In the genomic region with DNA sequence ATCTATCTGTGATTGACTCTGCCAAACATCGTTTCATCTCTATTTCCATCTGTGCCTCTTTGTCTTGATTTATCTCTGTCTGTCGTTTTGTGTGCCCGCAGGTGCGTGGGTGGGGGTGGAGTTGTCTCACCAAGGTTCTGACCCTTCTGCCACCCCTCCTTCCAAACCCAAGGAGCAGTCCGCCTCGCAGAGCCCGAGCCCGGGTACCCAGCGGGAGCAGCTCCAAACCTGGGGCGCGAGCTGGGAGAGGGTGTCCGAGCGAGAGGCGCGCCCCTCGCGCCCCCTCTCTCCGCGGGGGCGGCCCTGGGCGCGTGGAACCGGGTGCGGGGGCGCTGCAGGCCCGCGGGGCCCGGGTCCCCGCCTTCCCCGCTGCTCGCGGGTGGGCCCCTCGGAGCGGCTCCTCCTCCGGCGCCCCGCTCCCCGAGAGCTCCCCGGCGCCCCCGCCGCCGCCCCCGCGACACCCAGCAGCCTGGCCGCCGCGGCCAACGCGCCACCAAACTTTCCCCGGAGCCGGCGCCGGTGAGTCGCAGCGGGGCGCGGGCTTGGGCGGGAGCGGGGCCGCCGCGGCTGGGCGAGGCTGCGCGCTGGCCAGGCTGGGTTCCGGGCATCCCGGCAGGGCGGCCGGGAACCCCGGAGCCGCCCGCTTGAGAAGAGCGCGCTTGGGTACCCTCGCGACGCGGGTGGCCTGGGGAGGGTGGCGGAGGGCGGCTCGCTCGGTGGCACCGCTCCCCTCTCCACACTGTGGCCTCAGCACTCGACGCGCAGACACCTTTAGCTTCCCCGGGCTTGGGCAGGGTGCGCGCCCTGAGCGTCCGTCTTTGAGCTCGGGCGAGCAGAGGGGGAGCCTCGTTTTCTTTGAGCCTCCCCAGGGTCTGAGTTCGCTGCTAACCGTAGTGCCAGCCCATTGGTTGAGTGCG, we compare ENCODE assay signal across 8 cellular contexts. TPM values are rescaled to one million over a fixed set of nuclear protein-coding genes. Genes with fewer than 3 reads are reported as not detected.
DNase-seq lines count a peak whose midpoint lies in the region; ATAC-seq and TF ChIP-seq lines count a peak whose summit lies in the region.

A gene with protein sequence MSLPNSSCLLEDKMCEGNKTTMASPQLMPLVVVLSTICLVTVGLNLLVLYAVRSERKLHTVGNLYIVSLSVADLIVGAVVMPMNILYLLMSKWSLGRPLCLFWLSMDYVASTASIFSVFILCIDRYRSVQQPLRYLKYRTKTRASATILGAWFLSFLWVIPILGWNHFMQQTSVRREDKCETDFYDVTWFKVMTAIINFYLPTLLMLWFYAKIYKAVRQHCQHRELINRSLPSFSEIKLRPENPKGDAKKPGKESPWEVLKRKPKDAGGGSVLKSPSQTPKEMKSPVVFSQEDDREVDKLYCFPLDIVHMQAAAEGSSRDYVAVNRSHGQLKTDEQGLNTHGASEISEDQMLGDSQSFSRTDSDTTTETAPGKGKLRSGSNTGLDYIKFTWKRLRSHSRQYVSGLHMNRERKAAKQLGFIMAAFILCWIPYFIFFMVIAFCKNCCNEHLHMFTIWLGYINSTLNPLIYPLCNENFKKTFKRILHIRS (plus strand): TSS at position 458 of the 917 bp plus-strand sequence. CDS start 104,545 bp downstream, outside the sequence.

- peak; percentile 44 for DNase-seq in EH (ENCODE audit: low read depth)
- DNase-seq in T-cell, result no peak
- DNase-seq in fibroblast of the aortic adventitia (ENCODE audit: low read depth), result peak; percentile 33
- no peak for DNase-seq in NCI-H82 treated with DMSO at 0.1 percent for 48 hours (lab: John Stamatoyannopoulos, UW; ENCODE audit: unreplicated experiment)

- POLR2A ChIA-PET in T-cell (lab: Charles Lee), result no interaction called here

- no peaks in the 10 kb centered on the region for H3K36me3 ChIP-seq in neutrophil

- no peak within 1 kb of the TSS for H3K27ac ChIP-seq in neutrophil

- H3K4me3 ChIP-seq in fibroblast of the aortic adventitia (ENCODE audit: low read depth, low read length) (peak within 1 kb of the TSS; percentile 89), neutrophil (ENCODE audit: low read depth in 1 of 2, low read length in 1 of 2) (peak within 1 kb of the TSS; percentile 21 to 28)

- H3K4me3 Mint-ChIP-seq in T-cell, result peak within 1 kb of the TSS in 2 of 3 donors; percentile 1 to 45

- H3K36me3 Mint-ChIP-seq in T-cell, result no peaks in the 10 kb centered on the region

- peaks cover 10 to 15% of the 10 kb centered on the region in 2 experiments for H3K4me1 ChIP-seq in neutrophil (ENCODE audit: control insufficient read depth in 1 of 2, insufficient read depth in 1 of 2, low read depth in 1 of 2, low read length in 1 of 2)

- peak within 1 kb of the TSS in 1 of 2 donors; percentile 55 for H3K27ac Mint-ChIP-seq in T-cell

- peaks cover 98% of the 10 kb centered on the region for H3K27me3 ChIP-seq in neutrophil

- H3K9me3 Mint-ChIP-seq in T-cell, result no peaks in the 10 kb centered on the region

- peaks cover 56 to 68% of the 10 kb centered on the region in 2 donors for H3K27me3 Mint-ChIP-seq in T-cell

- no peak for TF ChIP-seq CTCF in fibroblast of the aortic adventitia (IDR thresholded peaks at IDR 0.05; ENCODE audit: insufficient read depth, low read length)
- no peak for TF ChIP-seq CTCF in neutrophil (IDR thresholded peaks at IDR 0.05)

- H3K9me3 ChIP-seq in neutrophil, result no peaks in the 10 kb centered on the region

- no peak for ATAC-seq in T-cell (replicated peaks in 1 of 4)
- ATAC-seq in GM19395 (IDR thresholded peaks at IDR 0.05; ENCODE audit: unreplicated experiment), result no peak
- no peak for ATAC-seq in HG02884 (IDR thresholded peaks at IDR 0.05; ENCODE audit: unreplicated experiment)
- no peak for ATAC-seq in HG03432 (IDR thresholded peaks at IDR 0.05; ENCODE audit: unreplicated experiment)

- H3K4me1 Mint-ChIP-seq in T-cell, result peaks cover 6 to 12% (median 8%) of the 10 kb centered on the region in 3 donors

- CTCF ChIA-PET in T-cell (lab: Charles Lee), result no interaction called here

RNA-seq across cellular contexts. Expression of the gene that starts here (rescaled TPM):
- total RNA-seq in T-cell, result 1 to 10 TPM in 1 of 5 donors, under 1 TPM in 2, not detected in 2; 0.19 to 2.0 (median 0.46) TPM
- 7.4 and 20.6 TPM in 2 replicates for total RNA-seq in fibroblast of the aortic adventitia (ENCODE audit: low replicate concordance)

Comparison
In these comparisons a context has a peak if more than half of its experiments do, and no peak if none do; other contexts are left out.
1. DNase-seq: peak in EH (single experiment) and fibroblast of the aortic adventitia (single experiment); none in T-cell (0 of 34) and NCI-H82 treated with DMSO at 0.1 percent for 48 hours (single experiment).